17 cellular contexts compared by ENCODE assay signal in genomic region chr18:30094556-30094955, GRCh38.
DNase-seq lines count a peak whose midpoint lies in the region; FAIRE-seq and TF ChIP-seq lines count a peak whose summit lies in the region.
"Had no signal": no experiment of that assay in that cellular context is flagged by ENCODE, and none has a peak within 500 bp of the region (broad histone marks: within the 10 kb centered on the region; RNA-seq: fewer than 3 reads in every experiment).

No MANE protein-coding gene starts in this region.

- no peak for TF ChIP-seq RAD21 in H1 (IDR thresholded peaks at IDR 0.05 in 1 of 2, conservative IDR thresholded peaks at IDR 0.05 in 1 of 2; ENCODE audit: low read depth in 2 of 2, low read length in 2 of 2)

- no peak overlapping the region for H3K4ac ChIP-seq in H1 (replicated peaks; ENCODE audit: insufficient read length, low read depth, low read length)

- TF ChIP-seq EP300 in H1 (IDR thresholded peaks at IDR 0.05; ENCODE audit: borderline replicate concordance in 1 of 2, low read depth in 2 of 2, low read length in 2 of 2), result no peak

- H3K4me3 Mint-ChIP-seq in mesothelial cell of epicardium (no peak overlapping the region), immature natural killer cell (no peak overlapping the region)
- H3K4me3 Mint-ChIP-seq: activated naive CD8-positive, alpha-beta T cell treated with anti-CD3 and anti-CD28 coated beads for 36 hours had no signal

- H3K23me2 ChIP-seq in H1 (ENCODE audit: low read depth, low read length), result no peaks in the 10 kb centered on the region

- H3K36me3 ChIP-seq in H1 (ENCODE audit: control insufficient read depth in 2 of 4, insufficient read depth in 4 of 4, low read length in 3 of 4), result no peaks in the 10 kb centered on the region
- H3K36me3 ChIP-seq: esophagus muscularis mucosa, lower lobe of right lung, neutrophil had no signal

- no peak for FAIRE-seq in H1 (lab: Jason Lieb, UNC)
- FAIRE-seq: colon had no signal

- TF ChIP-seq CTCF in H1 (IDR thresholded peaks at IDR 0.05; ENCODE audit: control extremely low read depth in 1 of 3, insufficient read depth in 1 of 3, low read depth in 1 of 3, low read length in 3 of 3), result no peak
- no peak for TF ChIP-seq CTCF in mesothelial cell of epicardium (IDR thresholded peaks at IDR 0.05; ENCODE audit: unreplicated experiment)
- TF ChIP-seq CTCF in dorsolateral prefrontal cortex (IDR thresholded peaks at IDR 0.05 in 54 of 56, conservative IDR thresholded peaks at IDR 0.05 in 2 of 56; ENCODE audit: low read depth in 1 of 56, partially characterized antibody in 56 of 56), result no peak

- no peak overlapping the region for H3K27ac ChIP-seq in H1 (ENCODE audit: low read depth, low read length)
- H3K27ac ChIP-seq in dorsolateral prefrontal cortex, result no peak overlapping the region
- H3K27ac ChIP-seq: esophagus muscularis mucosa, lower lobe of right lung, neutrophil had no signal

- POLR2A ChIA-PET in H1 (lab: Charles Lee; ENCODE audit: partially characterized antibody), result no interaction called here

- no peak overlapping the region for H2BK15ac ChIP-seq in H1 (ENCODE audit: low read length)

- 87% methylated on average over 2 of the region's 2 CpGs; no CpG with 5 or more reads in 1 of the 2 experiments for WGBS in H1 (ENCODE audit: extremely low coverage in 1 of 2, insufficient coverage in 1 of 2, insufficient read length in 1 of 2, insufficient replicate concordance in 2 of 2, low coverage in 1 of 2, low lambda C conversion rate in 2 of 2, missing lambda C conversion rate in 1 of 2), 2 experiments

- H3K23ac ChIP-seq in H1 (ENCODE audit: insufficient read length), result no peak overlapping the region

- no peaks in the 10 kb centered on the region for H3K79me1 ChIP-seq in H1 (ENCODE audit: low read depth, low read length)

- H2BK12ac ChIP-seq in H1 (ENCODE audit: low read depth, low read length), result no peak overlapping the region

- H3K9me3 ChIP-seq in H1 (ENCODE audit: insufficient read depth in 2 of 2, low read depth in 1 of 2, low read length in 1 of 2), result no peaks in the 10 kb centered on the region; a peak in 1 of 4 replicates
- H3K9me3 ChIP-seq: esophagus muscularis mucosa, lower lobe of right lung, neutrophil had no signal

- no peak overlapping the region for H3K9ac ChIP-seq in H1 (replicated peaks in 1 of 4; ENCODE audit: extremely low read depth in 1 of 4, low read depth in 3 of 4, low read length in 3 of 4)

- H3K4me1 ChIP-seq in H1 (replicated peaks in 1 of 4; ENCODE audit: control insufficient read depth in 3 of 4, insufficient read depth in 4 of 4, low read length in 3 of 4), result no peaks in the 10 kb centered on the region
- H3K4me1 ChIP-seq: esophagus muscularis mucosa, lower lobe of right lung had no signal

- no peak overlapping the region for H3K14ac ChIP-seq in H1 (ENCODE audit: insufficient read length)

- no peak overlapping the region for H3K4me2 ChIP-seq in H1 (ENCODE audit: insufficient read depth in 1 of 2, low read depth in 2 of 2, low read length in 2 of 2)

- no peak overlapping the region for H4K8ac ChIP-seq in H1 (ENCODE audit: extremely low read depth, insufficient read depth, low read length)

- no peaks in the 10 kb centered on the region for H4K20me1 ChIP-seq in H1 (replicated peaks in 1 of 2; ENCODE audit: control insufficient read depth in 1 of 2, insufficient read depth in 2 of 2, low read length in 2 of 2)

- no peak overlapping the region for H2BK20ac ChIP-seq in H1 (ENCODE audit: low read length)

- no peaks in the 10 kb centered on the region for H3K27me3 Mint-ChIP-seq in mesothelial cell of epicardium (ENCODE audit: low read depth)
- H3K27me3 Mint-ChIP-seq in immature natural killer cell (ENCODE audit: low read depth in 3 of 3), result no peaks in the 10 kb centered on the region
- H3K27me3 Mint-ChIP-seq: activated naive CD8-positive, alpha-beta T cell treated with anti-CD3 and anti-CD28 coated beads for 36 hours had no signal

- H3K4me3 ChIP-seq in H1 (ENCODE audit: extremely low read depth in 1 of 4, insufficient read depth in 2 of 4, low read depth in 3 of 4, low read length in 4 of 4) (no peak overlapping the region), dorsolateral prefrontal cortex (no peak overlapping the region)
- H3K4me3 ChIP-seq: esophagus muscularis mucosa, lower lobe of right lung had no signal

- no peak overlapping the region for H3K56ac ChIP-seq in H1 (replicated peaks; ENCODE audit: insufficient read length, low read depth, low read length)

- no peak overlapping the region for H2AFZ ChIP-seq in H1 (ENCODE audit: low read length)

- peak overlapping the region; percentile 66 for H4K5ac ChIP-seq in H1 (ENCODE audit: insufficient read length, low read depth, low read length)

- H2BK5ac ChIP-seq in H1 (ENCODE audit: low read depth, low read length), result no peak overlapping the region

- DNase-seq in ELR (ENCODE audit: low read depth), result peak; percentile 79
- peak; percentile 23 for DNase-seq in RKO (ENCODE audit: low spot score)
- no peak for DNase-seq in H1 (ENCODE audit: low read depth in 1 of 2, low spot score in 2 of 2)
- DNase-seq in mesothelial cell of epicardium (ENCODE audit: low spot score in 2 of 2, unreplicated experiment in 2 of 2), result no peak
- no peak for DNase-seq in dorsolateral prefrontal cortex
- DNase-seq in immature natural killer cell, result no peak
- DNase-seq in NCI-H146 (lab: John Stamatoyannopoulos, UW), result no peak
- no peak for DNase-seq in NAMALWA (ENCODE audit: low spot score)
- DNase-seq: activated naive CD8-positive, alpha-beta T cell treated with anti-CD3 and anti-CD28 coated beads for 36 hours; activated T-cell treated with anti-CD3 and anti-CD28 coated beads for 4 hours; AML-193; lower lobe of right lung; NCI-H1930; NCI-H526 had no signal

- intact Hi-C loops in dorsolateral prefrontal cortex (cut with DNase I), result no loop called here

- no peaks in the 10 kb centered on the region for H3K27me3 ChIP-seq in H1 (replicated peaks in 1 of 4; ENCODE audit: control insufficient read depth in 3 of 4, extremely low read depth in 1 of 4, insufficient read depth in 3 of 4, low read length in 3 of 4)
- no peaks in the 10 kb centered on the region for H3K27me3 ChIP-seq in dorsolateral prefrontal cortex
- H3K27me3 ChIP-seq: esophagus muscularis mucosa, neutrophil had no signal

- H3K79me2 ChIP-seq in H1 (ENCODE audit: control insufficient read depth in 1 of 2, insufficient read depth in 2 of 2, low read length in 2 of 2), result no peaks in the 10 kb centered on the region

- no peak overlapping the region for H2AK5ac ChIP-seq in H1 (ENCODE audit: low read depth, low read length)

- peaks cover 2% of the 10 kb centered on the region for H3K4me1 Mint-ChIP-seq in mesothelial cell of epicardium
- H3K4me1 Mint-ChIP-seq in immature natural killer cell, result no peaks in the 10 kb centered on the region
- H3K4me1 Mint-ChIP-seq: activated naive CD8-positive, alpha-beta T cell treated with anti-CD3 and anti-CD28 coated beads for 36 hours had no signal

- H3K9me3 Mint-ChIP-seq in mesothelial cell of epicardium (no peaks in the 10 kb centered on the region), immature natural killer cell (peaks cover 6 to 35% (median 14%) of the 10 kb centered on the region in 6 donors)

- H3K27ac Mint-ChIP-seq in mesothelial cell of epicardium (peak overlapping the region; percentile 76), immature natural killer cell (no peak overlapping the region)
- H3K27ac Mint-ChIP-seq: activated naive CD8-positive, alpha-beta T cell treated with anti-CD3 and anti-CD28 coated beads for 36 hours had no signal

- no peak for TF ChIP-seq POLR2A in H1 (IDR thresholded peaks at IDR 0.05; ENCODE audit: control extremely low read depth in 1 of 2, low read depth in 2 of 2, low read length in 2 of 2)

- H3K18ac ChIP-seq in H1 (ENCODE audit: extremely low read depth, low read length), result no peak overlapping the region

- H3K36me3 Mint-ChIP-seq in mesothelial cell of epicardium (no peaks in the 10 kb centered on the region), immature natural killer cell (no peaks in the 10 kb centered on the region)
- H3K36me3 Mint-ChIP-seq: activated naive CD8-positive, alpha-beta T cell treated with anti-CD3 and anti-CD28 coated beads for 36 hours had no signal

- no peak overlapping the region for H2BK120ac ChIP-seq in H1 (replicated peaks; ENCODE audit: low read depth, low read length)

- no peak overlapping the region for H4K91ac ChIP-seq in H1 (replicated peaks; ENCODE audit: insufficient read length, low read length)

- CTCF ChIA-PET in H1 (lab: Charles Lee; ENCODE audit: partially characterized antibody), result no interaction called here

TF ChIP-seq in H1, 55 proteins besides CTCF, POLR2A, EP300 and RAD21 (continues in another document):
- TF ChIP-seq TAF1 (IDR thresholded peaks at IDR 0.05; ENCODE audit: low read depth, low read length) (no peak), USF2 (IDR thresholded peaks at IDR 0.05; ENCODE audit: low read length) (no peak), KDM5A (IDR thresholded peaks at IDR 0.05; ENCODE audit: low read length) (no peak), ATF2 (IDR thresholded peaks at IDR 0.05; ENCODE audit: low read length) (no peak), E2F6 (IDR thresholded peaks at IDR 0.05) (no peak), SUZ12 (IDR thresholded peaks at IDR 0.05; ENCODE audit: low read length) (no peak)

Comparison
In these comparisons a context has a peak if more than half of its experiments do, and no peak if none do; other contexts are left out.
1. DNase-seq: peak in ELR (single experiment) and RKO (single experiment); none in H1 (0 of 2), mesothelial cell of epicardium (0 of 2), dorsolateral prefrontal cortex (0 of 10), immature natural killer cell (0 of 3), NCI-H146 (single experiment) and NAMALWA (single experiment).